ENCODE assay signal across 8 cellular contexts in genomic region chr14:74882103-74882920, GRCh38. TPM values are rescaled to one million over a fixed set of nuclear protein-coding genes. Genes with fewer than 3 reads are reported as not detected.
DNase-seq lines count a peak whose midpoint lies in the region; ATAC-seq and TF ChIP-seq lines count a peak whose summit lies in the region.

No MANE protein-coding gene starts in this region.

- no peaks in the 10 kb centered on the region for H3K9me2 ChIP-seq in hepatocyte (replicated peaks; ENCODE audit: insufficient read depth)

- DNase-seq in RWPE2 (ENCODE audit: low spot score) (no peak), hepatocyte (ENCODE audit: low spot score) (peak; percentile 65), pons (ENCODE audit: low spot score) (no peak)

- H2AFZ ChIP-seq in ACC112 (ENCODE audit: low read length, unreplicated experiment): peak overlapping the region; percentile 74
- peak overlapping the region; percentile 99 for H2AFZ ChIP-seq in hepatocyte

- H4K20me1 ChIP-seq in hepatocyte (ENCODE audit: insufficient read depth, poor library complexity, severe bottlenecking): peaks cover 46% of the 10 kb centered on the region

- H3K79me2 ChIP-seq in ACC112 (ENCODE audit: control insufficient read depth, insufficient read depth, low read length, unreplicated experiment) (peaks cover 55% of the 10 kb centered on the region), hepatocyte (peaks cover 53% of the 10 kb centered on the region)

- H3K4me1 ChIP-seq in ACC112 (ENCODE audit: control insufficient read depth, insufficient read depth, low read length, unreplicated experiment) (peaks cover 35% of the 10 kb centered on the region), RWPE2 (ENCODE audit: insufficient read depth, poor library complexity, severe bottlenecking) (peaks cover 43% of the 10 kb centered on the region), hepatocyte (ENCODE audit: insufficient read depth) (peaks cover 25% of the 10 kb centered on the region), skeletal muscle tissue (ENCODE audit: control insufficient read depth in 3 of 3, insufficient read depth in 3 of 3, low read length in 3 of 3) (peaks cover 31 to 52% (median 44%) of the 10 kb centered on the region in 3 donors)

- WGBS in adipose tissue, 3 donors: 0 to 2% (median 2%) methylated on average over 38 to 49 of the region's 49 CpGs
- 2% methylated on average over 45 of the region's 49 CpGs for WGBS in hepatocyte (ENCODE audit: low lambda C conversion rate, missing lambda C conversion rate)

- H3K36me3 ChIP-seq in ACC112 (ENCODE audit: insufficient read depth, low read length) (peaks cover 8% of the 10 kb centered on the region; the same call in 1 of the 2 replicates), RWPE2 (ENCODE audit: low read depth) (peaks cover 40% of the 10 kb centered on the region), hepatocyte (replicated peaks; ENCODE audit: insufficient read depth, low read depth) (no peaks in the 10 kb centered on the region), skeletal muscle tissue (ENCODE audit: control insufficient read depth in 3 of 3, insufficient read depth in 3 of 3, low read length in 3 of 3) (peaks cover 0 to 4% (median 4%) of the 10 kb centered on the region in 3 donors)

- H3K4me3 ChIP-seq in ACC112 (ENCODE audit: low read depth, low read length): peak overlapping the region; percentile 96
- H3K4me3 ChIP-seq in RWPE2 (ENCODE audit: severe bottlenecking): peak overlapping the region; percentile 97
- H3K4me3 ChIP-seq in hepatocyte: peak overlapping the region; percentile 96
- H3K4me3 ChIP-seq in skeletal muscle tissue (ENCODE audit: low read length in 3 of 3): peak overlapping the region; percentile 93 to 96 (median 95)

- H3K9me3 ChIP-seq in RWPE2 (ENCODE audit: severe bottlenecking): no peaks in the 10 kb centered on the region
- no peaks in the 10 kb centered on the region for H3K9me3 ChIP-seq in hepatocyte (ENCODE audit: low read depth)
- no peaks in the 10 kb centered on the region for H3K9me3 ChIP-seq in skeletal muscle tissue (ENCODE audit: control insufficient read depth in 3 of 3, low read length in 3 of 3)

- peak; percentile 43 for ATAC-seq in GM18867 (IDR thresholded peaks at IDR 0.05; ENCODE audit: unreplicated experiment)
- peak; percentile 30 for ATAC-seq in HG03097 (IDR thresholded peaks at IDR 0.05; ENCODE audit: low FRiP score, unreplicated experiment)
- ATAC-seq in RWPE2 (ENCODE audit: low read depth): peak; percentile 41

- no peaks in the 10 kb centered on the region for H3K27me3 ChIP-seq in ACC112 (ENCODE audit: insufficient read depth, low read length)
- H3K27me3 ChIP-seq in RWPE2 (ENCODE audit: insufficient read depth, poor library complexity, severe bottlenecking): no peaks in the 10 kb centered on the region
- no peaks in the 10 kb centered on the region for H3K27me3 ChIP-seq in hepatocyte
- no peaks in the 10 kb centered on the region for H3K27me3 ChIP-seq in skeletal muscle tissue (ENCODE audit: control insufficient read depth in 3 of 3, insufficient read depth in 3 of 3, low read length in 3 of 3)

- H3K4me2 ChIP-seq in hepatocyte: peak overlapping the region; percentile 91

- peak overlapping the region; percentile 92 for H3K27ac ChIP-seq in ACC112 (ENCODE audit: low read depth, low read length)
- peak overlapping the region; percentile 78 for H3K27ac ChIP-seq in RWPE2 (ENCODE audit: poor library complexity, severe bottlenecking)
- peak overlapping the region; percentile 98 for H3K27ac ChIP-seq in adipose tissue (ENCODE audit: low read depth, low read length)
- H3K27ac ChIP-seq in hepatocyte: peak overlapping the region; percentile 98
- peak overlapping the region; percentile 89 for H3K27ac ChIP-seq in skeletal muscle tissue (ENCODE audit: low read depth, low read length)

- H3K9ac ChIP-seq in skeletal muscle tissue (ENCODE audit: low read depth in 1 of 3, low read length in 3 of 3): peak overlapping the region; percentile 90 to 97 (median 96)

- no peak for TF ChIP-seq CTCF in RWPE2 (IDR thresholded peaks at IDR 0.05; ENCODE audit: poor library complexity, severe bottlenecking)
- no peak for TF ChIP-seq CTCF in hepatocyte (IDR thresholded peaks at IDR 0.05; ENCODE audit: poor library complexity)

RNA-seq across cellular contexts. Expression of gene DLST, which starts 0.6 kb away (rescaled TPM):
- 100 to 1,000 TPM in 1 of 3 donors, 10 to 100 TPM in 2; 42.7 to 112 (median 54.1) TPM for polyA plus RNA-seq in adipose tissue
- 68.7 and 69.4 TPM in 2 replicates for total RNA-seq in hepatocyte
- polyA plus RNA-seq in hepatocyte: 5.6 and 10.8 TPM in 2 replicates
- total RNA-seq in skeletal muscle tissue: 38.1 TPM

RNA-seq across cellular contexts. Expression of gene PROX2, which starts 6.4 kb away (rescaled TPM):
- not detected for polyA plus RNA-seq in adipose tissue
- not detected in 2 replicates for total RNA-seq in hepatocyte
- polyA plus RNA-seq in hepatocyte: 0.50 TPM in 1 of 2 replicates, not detected in the other
- total RNA-seq in skeletal muscle tissue: not detected

RNA-seq across cellular contexts. Expression of gene RPS6KL1, which starts 40.7 kb away (rescaled TPM):
- polyA plus RNA-seq in adipose tissue (1 to 10 TPM; 4.4 to 6.5 (median 4.5) TPM), hepatocyte (0.18 and 1.5 TPM in 2 replicates)
- total RNA-seq in hepatocyte (0.57 and 1.2 TPM in 2 replicates), skeletal muscle tissue (3.1 TPM)
